Comparison of ENCODE assay signal across 8 cellular contexts in the genomic region with DNA sequence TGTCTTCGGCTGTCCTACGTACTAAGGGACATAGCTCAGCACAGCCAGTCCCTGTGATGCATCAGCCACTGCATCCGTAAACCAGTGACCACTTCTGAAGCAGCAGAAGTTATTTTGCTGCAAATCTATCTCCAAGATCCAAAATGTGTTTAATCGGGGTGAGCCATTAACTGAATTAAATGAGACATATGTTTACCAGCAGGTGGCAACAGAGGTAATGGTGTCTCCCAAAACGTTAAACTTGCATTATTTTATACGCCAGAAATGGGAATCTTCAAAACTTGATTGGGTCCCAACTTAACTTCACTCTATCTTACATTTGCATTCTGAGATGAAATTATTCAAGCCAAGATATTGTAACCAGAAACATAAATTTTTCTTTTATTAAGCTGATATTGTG.
DNase-seq lines count a peak whose midpoint lies in the region; ATAC-seq, FAIRE-seq and TF ChIP-seq lines count a peak whose summit lies in the region.

No MANE protein-coding gene starts in this region.

- H3K36me3 ChIP-seq in bronchial epithelial cell (ENCODE audit: control insufficient read depth, insufficient read depth, low read length): no peaks in the 10 kb centered on the region

- H3K36me3 Mint-ChIP-seq in nephron (ENCODE audit: low read depth): no peaks in the 10 kb centered on the region
- no peaks in the 10 kb centered on the region for H3K36me3 Mint-ChIP-seq in activated T-helper 17 cell treated with anti-CD3 and anti-CD28 coated beads, Interleukin-2, amount 50 U/mL, for 72 hours (ENCODE audit: low read depth)

- DNase-seq in DMS53 (lab: John Stamatoyannopoulos, UW): peak; percentile 42
- DNase-seq in Kasumi-1 (lab: John Stamatoyannopoulos, UW): peak; percentile 33 to 35
- peak; percentile 33 for DNase-seq in bronchial epithelial cell (ENCODE audit: low read depth)
- DNase-seq in stimulated activated CD4-positive, alpha-beta T cell treated with anti-CD3 and anti-CD28 coated beads, Interleukin-4, amount 100 ng/mL, for 24 hours: no peak

- peaks cover 7% of the 10 kb centered on the region for H3K4me1 Mint-ChIP-seq in nephron
- H3K4me1 Mint-ChIP-seq in activated T-helper 17 cell treated with anti-CD3 and anti-CD28 coated beads, Interleukin-2, amount 50 U/mL, for 72 hours: no peaks in the 10 kb centered on the region

- H3K9me3 Mint-ChIP-seq in nephron: peaks cover 9% of the 10 kb centered on the region
- H3K9me3 Mint-ChIP-seq in activated T-helper 17 cell treated with anti-CD3 and anti-CD28 coated beads, Interleukin-2, amount 50 U/mL, for 72 hours: no peaks in the 10 kb centered on the region

- H3K27me3 Mint-ChIP-seq in nephron (ENCODE audit: low read depth): no peaks in the 10 kb centered on the region
- no peaks in the 10 kb centered on the region for H3K27me3 Mint-ChIP-seq in activated T-helper 17 cell treated with anti-CD3 and anti-CD28 coated beads, Interleukin-2, amount 50 U/mL, for 72 hours

- no peak for ATAC-seq in HG03025 (IDR thresholded peaks at IDR 0.05; ENCODE audit: low FRiP score, unreplicated experiment)
- ATAC-seq in HG02610 (IDR thresholded peaks at IDR 0.05; ENCODE audit: unreplicated experiment): no peak
- ATAC-seq in activated T-helper 17 cell treated with anti-CD3 and anti-CD28 coated beads, Interleukin-2, amount 50 U/mL, for 72 hours (replicated peaks): no peak

- peak overlapping the region in 2 of 3 experiments; percentile 79 to 82 for H3K27ac Mint-ChIP-seq in nephron
- H3K27ac Mint-ChIP-seq in activated T-helper 17 cell treated with anti-CD3 and anti-CD28 coated beads, Interleukin-2, amount 50 U/mL, for 72 hours: no peak overlapping the region

- peak; percentile 56 for TF ChIP-seq CTCF in bronchial epithelial cell (IDR thresholded peaks at IDR 0.05; ENCODE audit: insufficient read depth, low read length, severe bottlenecking)
- peak; percentile 52 to 59 (median 58) for TF ChIP-seq CTCF in nephron (IDR thresholded peaks at IDR 0.05; ENCODE audit: unreplicated experiment in 3 of 3)

- H3K27me3 ChIP-seq in bronchial epithelial cell (ENCODE audit: control insufficient read depth, insufficient read depth, low read length): no peaks in the 10 kb centered on the region

- no peak overlapping the region for H3K4me3 Mint-ChIP-seq in nephron
- H3K4me3 Mint-ChIP-seq in activated T-helper 17 cell treated with anti-CD3 and anti-CD28 coated beads, Interleukin-2, amount 50 U/mL, for 72 hours: no peak overlapping the region

- FAIRE-seq in bronchial epithelial cell (lab: Jason Lieb, UNC): peak; percentile 80

- H3K4me3 ChIP-seq in bronchial epithelial cell (ENCODE audit: low read depth, low read length): no peak overlapping the region
